Comparison of ENCODE assay signal across 9 cellular contexts in the genomic region with DNA sequence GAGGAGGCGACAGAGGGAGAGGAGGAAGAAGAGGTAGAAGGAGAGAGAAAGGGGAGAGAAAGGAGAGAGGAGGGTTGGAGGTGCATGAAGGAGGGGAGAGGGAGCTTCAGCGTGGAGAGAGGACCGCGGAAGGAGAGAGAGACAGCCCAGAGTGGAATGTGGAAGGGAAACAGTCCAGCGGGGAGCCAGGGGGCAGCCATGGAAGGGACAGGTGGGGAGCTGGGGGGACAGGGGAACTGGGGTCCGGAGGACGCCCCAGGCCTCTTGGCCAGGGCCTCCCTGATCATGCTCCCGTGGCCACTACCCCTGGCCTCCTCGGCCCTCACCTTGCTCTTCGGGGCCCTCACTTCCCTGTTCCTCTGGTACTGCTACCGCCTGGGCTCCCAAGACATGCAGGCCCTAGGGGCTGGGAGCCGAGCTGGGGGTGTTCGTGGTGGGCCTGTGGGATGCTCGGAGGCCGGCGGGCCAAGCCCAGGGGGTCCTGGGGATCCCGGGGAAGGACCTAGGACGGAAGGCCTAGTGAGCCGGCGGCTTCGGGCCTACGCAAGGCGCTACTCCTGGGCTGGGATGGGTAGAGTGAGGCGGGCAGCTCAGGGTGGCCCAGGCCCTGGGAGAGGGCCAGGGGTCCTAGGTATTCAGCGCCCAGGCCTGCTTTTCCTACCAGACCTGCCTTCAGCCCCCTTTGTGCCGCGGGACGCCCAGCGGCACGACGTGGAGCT. TPM values are rescaled to one million over a fixed set of nuclear protein-coding genes. Genes with fewer than 3 reads are reported as not detected.
A peak's percentile ranks its signal among the peaks of the same experiment; 100 is the strongest.
DNase-seq lines count a peak whose midpoint lies in the region; ATAC-seq and TF ChIP-seq lines count a peak whose summit lies in the region.
"Had no signal": no experiment of that assay in that cellular context is flagged by ENCODE, and none has a peak within 500 bp of the region (broad histone marks: within the 10 kb centered on the region; RNA-seq: fewer than 3 reads in every experiment).

No MANE protein-coding gene starts in this region.

- H3K4me1 Mint-ChIP-seq in IgD-negative memory B cell, result peaks cover 0 to 5% (median 5%) of the 10 kb centered on the region in 3 donors

- H3K4me3 ChIP-seq in mammary epithelial cell (replicated peaks in 1 of 3; ENCODE audit: insufficient read depth in 1 of 3, low read depth in 2 of 3, low read length in 3 of 3), result peak overlapping the region; percentile 61 to 70 (median 68)
- peak overlapping the region; percentile 63 to 65 for H3K4me3 ChIP-seq in muscle layer of duodenum (ENCODE audit: low read depth in 1 of 2, low read length in 2 of 2)

- no peak overlapping the region for H3K27ac Mint-ChIP-seq in IgD-negative memory B cell

- H3K27me3 ChIP-seq in mammary epithelial cell (ENCODE audit: insufficient read depth, low read length) (peaks cover 4% of the 10 kb centered on the region), muscle layer of duodenum (ENCODE audit: low read depth, low read length) (peaks cover 13% of the 10 kb centered on the region)

- peak overlapping the region; percentile 21 for H3K9ac ChIP-seq in mammary epithelial cell (ENCODE audit: insufficient read depth, low read length)

- TF ChIP-seq CTCF in mammary epithelial cell (conservative IDR thresholded peaks at IDR 0.05 in 1 of 2, IDR thresholded peaks at IDR 0.05 in 1 of 2; ENCODE audit: extremely low read depth in 1 of 2, insufficient read depth in 1 of 2, low read depth in 1 of 2, low read length in 2 of 2), result no peak

- BruUV-seq in mammary epithelial cell (replicated peaks; lab: Mats Ljungman, UMichigan), result TSS peak; percentile 36

- H3K27ac ChIP-seq in mammary epithelial cell (ENCODE audit: insufficient read depth, low read depth, low read length) (no peak overlapping the region), muscle layer of duodenum (ENCODE audit: low read length) (peak overlapping the region; percentile 56)

- H4K20me1 ChIP-seq in mammary epithelial cell (ENCODE audit: insufficient read depth, low read length), result no peaks in the 10 kb centered on the region

- H3K27me3 Mint-ChIP-seq in IgD-negative memory B cell, result peaks cover 22% of the 10 kb centered on the region

- intact Hi-C loops in mammary epithelial cell (cut with micrococcal nuclease), result loop anchor here (1.0 to 5.0 kb wide), 3 partner anchors 43 to 96 kb away; partner anchors contain the start of genes HIRIP3, INO80E and TAOK2

- H3K9me3 ChIP-seq in mammary epithelial cell (replicated peaks; ENCODE audit: insufficient read depth, low read length) (no peaks in the 10 kb centered on the region), muscle layer of duodenum (ENCODE audit: control insufficient read depth in 1 of 2, low read length in 2 of 2) (no peaks in the 10 kb centered on the region)

- no peaks in the 10 kb centered on the region for H3K9me3 Mint-ChIP-seq in IgD-negative memory B cell

- ATAC-seq in HG03460 (IDR thresholded peaks at IDR 0.05; ENCODE audit: unreplicated experiment) (no peak), HG03045 (IDR thresholded peaks at IDR 0.05; ENCODE audit: unreplicated experiment) (no peak), HG02759 (IDR thresholded peaks at IDR 0.05; ENCODE audit: unreplicated experiment) (no peak)

- CTCF ChIA-PET in mammary epithelial cell (lab: Charles Lee; ENCODE audit: low non-redundant PET), result interaction anchor here (0.5 to 0.7 kb wide), 2 partner anchors 26 to 914 kb away, joined by 4 to 6 read pairs; no protein-coding TSS in a partner anchor

- DNase-seq in AG08396 (ENCODE audit: low spot score), result peak; percentile 41
- DNase-seq in mammary epithelial cell, result no peak
- no peak for DNase-seq in COR-L47 (lab: John Stamatoyannopoulos, UW)
- DNase-seq: NCI-H1436 treated with DMSO at 0.1 percent for 48 hours had no signal

- H3K4me3 Mint-ChIP-seq in IgD-negative memory B cell, result peak overlapping the region in 3 of 4 donors; percentile 55 to 71 (median 62)

- dilution Hi-C loops in mammary epithelial cell (cut with HindIII; ENCODE audit: low sequenced_read_pairs), result loop anchor here (5.0 kb wide), 1 partner anchor 41 kb away; no protein-coding TSS in a partner anchor

- H2AFZ ChIP-seq in mammary epithelial cell (ENCODE audit: low read depth, low read length), result peak overlapping the region; percentile 96

- H3K79me2 ChIP-seq in mammary epithelial cell (ENCODE audit: insufficient read depth, low read length), result no peaks in the 10 kb centered on the region

- H3K36me3 Mint-ChIP-seq in IgD-negative memory B cell, result peaks cover 2% of the 10 kb centered on the region

- H3K4me2 ChIP-seq in mammary epithelial cell (ENCODE audit: insufficient read depth, low read depth, low read length), result peak overlapping the region; percentile 96

- peaks cover 21% of the 10 kb centered on the region for H3K4me1 ChIP-seq in mammary epithelial cell (ENCODE audit: insufficient read depth, low read length)
- peaks cover 0 to 17% of the 10 kb centered on the region in 2 donors for H3K4me1 ChIP-seq in muscle layer of duodenum (ENCODE audit: control insufficient read depth in 1 of 2, insufficient read depth in 2 of 2, low read length in 2 of 2)

- in situ Hi-C loops in mammary epithelial cell (cut with MboI; ENCODE audit: low sequenced_read_pairs in 2 of 2), result no loop called here

- H3K36me3 ChIP-seq in mammary epithelial cell (ENCODE audit: insufficient read depth, low read length) (no peaks in the 10 kb centered on the region), muscle layer of duodenum (ENCODE audit: control insufficient read depth in 1 of 2, insufficient read depth in 2 of 2, low read length in 2 of 2) (no peaks in the 10 kb centered on the region)

- 68% methylated on average over 18 of the region's 31 CpGs for WGBS in mammary epithelial cell (ENCODE audit: low coverage, missing lambda C conversion rate)

RNA-seq across cellular contexts. Expression of gene ASPHD1, which starts 0.8 kb away (rescaled TPM):
- polyA plus RNA-seq in IgD-negative memory B cell (not detected), mammary epithelial cell (2.7 TPM)
- 10 to 100 TPM in 1 of 2 donors, 1 to 10 TPM in 1; 1.5 to 14.7 TPM for total RNA-seq in mammary epithelial cell
- not detected for polyA minus RNA-seq in mammary epithelial cell

RNA-seq across cellular contexts. Expression of gene SEZ6L2, which starts 1.7 kb away (rescaled TPM):
- polyA plus RNA-seq in IgD-negative memory B cell (not detected), mammary epithelial cell (3.4 TPM)
- 10 to 100 TPM in 1 of 2 donors, 1 to 10 TPM in 1; 8.5 to 18.3 TPM for total RNA-seq in mammary epithelial cell
- 6.8 TPM for polyA minus RNA-seq in mammary epithelial cell

RNA-seq across cellular contexts. Expression of gene KCTD13, which starts 25.0 kb away (rescaled TPM):
- polyA plus RNA-seq in IgD-negative memory B cell, result 19.2 TPM
- total RNA-seq in mammary epithelial cell, result 10 to 100 TPM; 11.8 to 27.4 TPM
- 10.5 TPM for polyA plus RNA-seq in mammary epithelial cell
- 5.8 TPM for polyA minus RNA-seq in mammary epithelial cell

RNA-seq across cellular contexts. Expression of gene CDIPT, which starts 38.0 kb away (rescaled TPM):
- polyA plus RNA-seq in IgD-negative memory B cell (73.8 TPM), mammary epithelial cell (72.2 TPM)
- total RNA-seq in mammary epithelial cell, result 10 to 100 TPM; 47.8 to 72.2 TPM
- 76.9 TPM for polyA minus RNA-seq in mammary epithelial cell
